ENCODE assay signal across 22 cellular contexts in genomic region chr7:107687656-107688055, GRCh38. TPM values are rescaled to one million over a fixed set of nuclear protein-coding genes. Genes with fewer than 3 reads are reported as not detected.
DNase-seq lines count a peak whose midpoint lies in the region; ATAC-seq and TF ChIP-seq lines count a peak whose summit lies in the region.
"Had no signal": no experiment of that assay in that cellular context is flagged by ENCODE, and none has a peak within 500 bp of the region (broad histone marks: within the 10 kb centered on the region; RNA-seq: fewer than 3 reads in every experiment).

No MANE protein-coding gene starts in this region.

- peak; percentile 48 for ATAC-seq in activated T-helper 17 cell treated with anti-CD3 and anti-CD28 coated beads, Interleukin-2, amount 50 U/mL, for 72 hours (replicated peaks)
- ATAC-seq in foreskin keratinocyte (peak; percentile 74), HG02885 (IDR thresholded peaks at IDR 0.05; ENCODE audit: poor library complexity, unreplicated experiment) (no peak), GM19455 (IDR thresholded peaks at IDR 0.05; ENCODE audit: unreplicated experiment) (no peak)
- ATAC-seq: gastroesophageal sphincter, T-helper 17 cell had no signal

- H3K4me1 ChIP-seq in foreskin keratinocyte = no peaks in the 10 kb centered on the region
- H3K4me1 ChIP-seq: prostate gland had no signal

- peaks cover 9% of the 10 kb centered on the region for H3K27me3 Mint-ChIP-seq in activated T-helper 17 cell treated with anti-CD3 and anti-CD28 coated beads, Interleukin-2, amount 50 U/mL, for 72 hours
- H3K27me3 Mint-ChIP-seq in activated T-helper 2 cell treated with anti-CD3 and anti-CD28 coated beads, Interferon-gamma antibody, Interleukin-2, Interleukin-4, amounts not matched to agents 10 μg/mL and 5 μg/mL and 100 μg/mL, durations not matched to agents 14 hours and 24 hours and 36 hours (ENCODE audit: low read depth) = no peaks in the 10 kb centered on the region

- H3K36me3 Mint-ChIP-seq in activated T-helper 17 cell treated with anti-CD3 and anti-CD28 coated beads, Interleukin-2, amount 50 U/mL, for 72 hours (ENCODE audit: low read depth) = no peaks in the 10 kb centered on the region
- peaks cover 8% of the 10 kb centered on the region for H3K36me3 Mint-ChIP-seq in activated T-helper 2 cell treated with anti-CD3 and anti-CD28 coated beads, Interferon-gamma antibody, Interleukin-2, Interleukin-4, amounts not matched to agents 10 μg/mL and 5 μg/mL and 100 μg/mL, durations not matched to agents 14 hours and 24 hours and 36 hours (ENCODE audit: low read depth)
- H3K36me3 Mint-ChIP-seq: CD4-positive, CD25-positive, alpha-beta regulatory T cell had no signal

- H3K4me3 Mint-ChIP-seq in activated T-helper 17 cell treated with anti-CD3 and anti-CD28 coated beads, Interleukin-2, amount 50 U/mL, for 72 hours = no peak overlapping the region
- no peak overlapping the region for H3K4me3 Mint-ChIP-seq in activated T-helper 2 cell treated with anti-CD3 and anti-CD28 coated beads, Interferon-gamma antibody, Interleukin-2, Interleukin-4, amounts not matched to agents 10 μg/mL and 5 μg/mL and 100 μg/mL, durations not matched to agents 14 hours and 24 hours and 36 hours (ENCODE audit: low read depth)
- H3K4me3 Mint-ChIP-seq: CD4-positive, CD25-positive, alpha-beta regulatory T cell; T-helper 17 cell had no signal

- H3K27me3 ChIP-seq in foreskin keratinocyte = peaks cover 6% of the 10 kb centered on the region
- H3K27me3 ChIP-seq: adrenal gland had no signal

- no peak for TF ChIP-seq CTCF in foreskin keratinocyte (conservative IDR thresholded peaks at IDR 0.05)

- intact Hi-C loops in activated T-helper 2 cell treated with anti-CD3 and anti-CD28 coated beads, Interferon-gamma antibody, Interleukin-2, Interleukin-4, amounts not matched to agents 10 μg/mL and 5 μg/mL and 100 μg/mL, durations not matched to agents 14 hours and 24 hours and 36 hours (cut with micrococcal nuclease) = no loop called here

- no peaks in the 10 kb centered on the region for H3K4me1 Mint-ChIP-seq in activated T-helper 17 cell treated with anti-CD3 and anti-CD28 coated beads, Interleukin-2, amount 50 U/mL, for 72 hours
- peaks cover 26% of the 10 kb centered on the region for H3K4me1 Mint-ChIP-seq in activated T-helper 2 cell treated with anti-CD3 and anti-CD28 coated beads, Interferon-gamma antibody, Interleukin-2, Interleukin-4, amounts not matched to agents 10 μg/mL and 5 μg/mL and 100 μg/mL, durations not matched to agents 14 hours and 24 hours and 36 hours (ENCODE audit: low read depth)

- no peak overlapping the region for H3K27ac Mint-ChIP-seq in activated T-helper 17 cell treated with anti-CD3 and anti-CD28 coated beads, Interleukin-2, amount 50 U/mL, for 72 hours
- H3K27ac Mint-ChIP-seq in activated T-helper 2 cell treated with anti-CD3 and anti-CD28 coated beads, Interferon-gamma antibody, Interleukin-2, Interleukin-4, amounts not matched to agents 10 μg/mL and 5 μg/mL and 100 μg/mL, durations not matched to agents 14 hours and 24 hours and 36 hours = no peak overlapping the region
- H3K27ac Mint-ChIP-seq: T-helper 17 cell had no signal

- no peaks in the 10 kb centered on the region for H3K9me3 Mint-ChIP-seq in activated T-helper 17 cell treated with anti-CD3 and anti-CD28 coated beads, Interleukin-2, amount 50 U/mL, for 72 hours
- no peaks in the 10 kb centered on the region for H3K9me3 Mint-ChIP-seq in activated T-helper 2 cell treated with anti-CD3 and anti-CD28 coated beads, Interferon-gamma antibody, Interleukin-2, Interleukin-4, amounts not matched to agents 10 μg/mL and 5 μg/mL and 100 μg/mL, durations not matched to agents 14 hours and 24 hours and 36 hours
- H3K9me3 Mint-ChIP-seq: CD4-positive, CD25-positive, alpha-beta regulatory T cell had no signal

- peak; percentile 34 for DNase-seq in EH (ENCODE audit: low read depth)
- DNase-seq in HK-2 (ENCODE audit: unreplicated experiment) = peak; percentile 16
- DNase-seq in foreskin keratinocyte = peak; percentile 16 to 31
- DNase-seq in activated T-helper 2 cell treated with anti-CD3 and anti-CD28 coated beads, Interferon-gamma antibody, Interleukin-2, Interleukin-4, amounts not matched to agents 10 μg/mL and 5 μg/mL and 100 μg/mL, durations not matched to agents 14 hours and 24 hours and 36 hours (ENCODE audit: low spot score) = no peak
- no peak for DNase-seq in activated CD4-positive, alpha-beta T cell treated with anti-CD3 and anti-CD28 coated beads for 48 hours
- DNase-seq: activated CD8-positive, alpha-beta memory T cell treated with anti-CD3 and anti-CD28 coated beads, Interleukin-2, amount 50 U/mL, for 48 hours; adrenal gland; caudate nucleus; CD4-positive, CD25-positive, alpha-beta regulatory T cell; GDM1; Karpas-422; kidney glomerular epithelial cell; NCI-H1105 treated with DMSO at 0.1 percent for 48 hours; NCI-H446; stimulated activated CD4-positive, alpha-beta T cell treated with anti-CD3 and anti-CD28 coated beads, Interleukin-1b, Interleukin-23, amount 100 ng/mL, for 48 hours; T-helper 17 cell had no signal

- no peak overlapping the region for H3K27ac ChIP-seq in foreskin keratinocyte
- H3K27ac ChIP-seq: adrenal gland, gastroesophageal sphincter, prostate gland, VCaP had no signal

RNA-seq across cellular contexts. Expression of gene SLC26A4, which starts 27.0 kb away (rescaled TPM):
- 10 to 100 TPM; 14.7 to 27.5 TPM for total RNA-seq in activated T-helper 17 cell treated with anti-CD3 and anti-CD28 coated beads, Interleukin-2, amount 50 U/mL, for 72 hours
- 0.07 and 0.14 TPM in 2 replicates for total RNA-seq in foreskin keratinocyte
- polyA plus RNA-seq in foreskin keratinocyte = 0.01 and 0.12 TPM in 2 replicates
- 3.6 and 3.9 TPM in 2 replicates for total RNA-seq in activated T-helper 2 cell treated with anti-CD3 and anti-CD28 coated beads, Interferon-gamma antibody, Interleukin-2, Interleukin-4, amounts not matched to agents 10 μg/mL and 5 μg/mL and 100 μg/mL, durations not matched to agents 14 hours and 24 hours and 36 hours

RNA-seq across cellular contexts. Expression of gene CBLL1, which starts 56.3 kb away (rescaled TPM):
- 10 to 100 TPM; 35.7 to 39.7 TPM for total RNA-seq in activated T-helper 17 cell treated with anti-CD3 and anti-CD28 coated beads, Interleukin-2, amount 50 U/mL, for 72 hours
- total RNA-seq in foreskin keratinocyte = 23.9 and 27.5 TPM in 2 replicates
- 6.7 and 7.9 TPM in 2 replicates for polyA plus RNA-seq in foreskin keratinocyte
- total RNA-seq in activated T-helper 2 cell treated with anti-CD3 and anti-CD28 coated beads, Interferon-gamma antibody, Interleukin-2, Interleukin-4, amounts not matched to agents 10 μg/mL and 5 μg/mL and 100 μg/mL, durations not matched to agents 14 hours and 24 hours and 36 hours = 39.1 and 43.7 TPM in 2 replicates

Comparison
In these comparisons a context has a peak if more than half of its experiments do, and no peak if none do; other contexts are left out.
1. DNase-seq: peak in EH (single experiment), HK-2 (single experiment) and foreskin keratinocyte (2 of 2); none in activated T-helper 2 cell treated with anti-CD3 and anti-CD28 coated beads, Interferon-gamma antibody, Interleukin-2, Interleukin-4, amounts not matched to agents 10 μg/mL and 5 μg/mL and 100 μg/mL, durations not matched to agents 14 hours and 24 hours and 36 hours (single experiment) and activated CD4-positive, alpha-beta T cell treated with anti-CD3 and anti-CD28 coated beads for 48 hours (single experiment).
2. ATAC-seq: peak in activated T-helper 17 cell treated with anti-CD3 and anti-CD28 coated beads, Interleukin-2, amount 50 U/mL, for 72 hours (single experiment) and foreskin keratinocyte (single experiment); none in HG02885 (single experiment) and GM19455 (single experiment).